ENCODE assay signal across 10 cellular contexts in the genomic region with DNA sequence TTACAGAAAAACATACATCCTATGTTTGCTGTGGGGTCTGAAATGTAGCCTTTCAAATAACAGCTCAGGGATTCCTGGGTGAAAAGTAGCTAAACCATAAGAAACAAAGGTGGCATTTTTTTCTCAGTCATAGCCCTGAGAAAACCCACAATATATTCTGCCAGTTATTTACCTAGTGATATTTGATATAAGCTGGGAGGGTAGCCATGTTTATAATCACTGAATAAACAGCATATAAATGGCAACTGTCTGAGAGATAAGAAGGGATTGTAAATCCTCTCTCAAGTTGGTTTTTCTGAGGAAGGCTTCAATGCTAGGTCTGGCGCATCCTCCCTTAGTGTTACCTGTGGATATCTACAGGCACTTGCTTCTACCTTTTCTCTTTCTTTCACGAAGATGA.
"Had no signal": no experiment of that assay in that cellular context is flagged by ENCODE, and none has a peak within 500 bp of the region (broad histone marks: within the 10 kb centered on the region; RNA-seq: fewer than 3 reads in every experiment).

No MANE protein-coding gene starts in this region.

- H3K27ac ChIP-seq: body of pancreas, pancreas had no signal

- H3K9me3 ChIP-seq: body of pancreas, pancreas had no signal

- H3K36me3 ChIP-seq: pancreas had no signal

- H3K4me3 ChIP-seq: body of pancreas, pancreas had no signal

- FAIRE-seq: pancreas had no signal

- DNase-seq: activated effector memory CD4-positive, alpha-beta T cell treated with anti-CD3 and anti-CD28 coated beads, Interleukin-2, amount 50 U/mL, for 16 hours; activated T-cell treated with anti-CD3 and anti-CD28 coated beads, Interleukin-2, amount 50 U/mL, for 1 hour; amniotic stem cell; body of pancreas; central memory CD4-positive, alpha-beta T cell; cortex of kidney; pancreas; stimulated activated CD4-positive, alpha-beta T cell treated with anti-CD3 and anti-CD28 coated beads, Interleukin-4, amount 100 ng/mL, for 1 hour; stimulated activated CD8-positive, alpha-beta memory T cell treated with anti-CD3 and anti-CD28 coated beads, Interleukin-4, amount 100 ng/mL, for 48 hours; stimulated activated naive CD8-positive, alpha-beta T cell treated with anti-CD3 and anti-CD28 coated beads, Interleukin-15, Interleukin-2, amounts not matched to agents 100 U/mL and 50 U/mL, for 24 hours had no signal

- H3K4me1 ChIP-seq: body of pancreas, pancreas had no signal

- H3K27me3 ChIP-seq: body of pancreas, pancreas had no signal
